15 cellular contexts compared by ENCODE assay signal in the genomic region with DNA sequence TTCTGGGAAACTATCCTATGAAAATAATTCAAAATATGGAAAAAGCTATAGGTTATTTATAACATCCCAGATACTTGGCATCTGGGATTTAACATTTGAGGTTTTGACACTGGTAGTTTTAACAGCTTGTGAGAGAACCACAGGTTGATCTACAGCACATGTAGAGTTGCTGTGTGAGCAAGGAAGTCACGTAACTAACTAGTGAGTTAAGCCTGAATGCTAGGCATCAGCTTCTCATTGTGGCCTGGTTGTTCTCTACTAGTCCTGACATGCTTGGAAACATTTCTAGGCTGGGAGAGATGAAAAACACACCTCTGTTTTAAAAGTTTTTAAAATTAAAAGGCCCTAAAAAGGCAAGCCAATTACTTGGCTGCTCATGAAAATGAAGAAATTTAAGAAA. TPM values are rescaled to one million over a fixed set of nuclear protein-coding genes. Genes with fewer than 3 reads are reported as not detected.
A peak's percentile ranks its signal among the peaks of the same experiment; 100 is the strongest.
DNase-seq lines count a peak whose midpoint lies in the region; ATAC-seq and TF ChIP-seq lines count a peak whose summit lies in the region.
"Had no signal": no experiment of that assay in that cellular context is flagged by ENCODE, and none has a peak within 500 bp of the region (broad histone marks: within the 10 kb centered on the region; RNA-seq: fewer than 3 reads in every experiment).

No MANE protein-coding gene starts in this region.

- H3K4me3 ChIP-seq in ascending aorta: no peak overlapping the region
- H3K4me3 ChIP-seq: A549, GM23248 had no signal

- peaks cover 0 to 2% of the 10 kb centered on the region in 2 donors for H3K4me1 ChIP-seq in ascending aorta
- H3K4me1 ChIP-seq in foreskin keratinocyte: peaks cover 12% of the 10 kb centered on the region
- H3K4me1 ChIP-seq: A549, BE2C had no signal

- no peaks in the 10 kb centered on the region for H3K27me3 Mint-ChIP-seq in chondrocyte (ENCODE audit: low read depth)
- H3K27me3 Mint-ChIP-seq in T-cell: no peaks in the 10 kb centered on the region
- H3K27me3 Mint-ChIP-seq: CD4-positive, alpha-beta memory T cell had no signal

- H3K27ac Mint-ChIP-seq in chondrocyte (ENCODE audit: unreplicated experiment) (peak overlapping the region; percentile 55), T-cell (no peak overlapping the region)
- H3K27ac Mint-ChIP-seq: CD4-positive, alpha-beta memory T cell had no signal

- H3K27ac ChIP-seq in ascending aorta (peak overlapping the region; percentile 47 to 51), foreskin keratinocyte (no peak overlapping the region)
- H3K27ac ChIP-seq: A549, C4-2B, GM23248 had no signal

- intact Hi-C loops in ascending aorta (cut with DNase I): loop anchor here (5.0 to 10.0 kb wide), 3 partner anchors 129 to 422 kb away; no protein-coding TSS in a partner anchor

- POLR2A ChIA-PET in T-cell (lab: Charles Lee): no interaction called here

- H3K27me3 ChIP-seq in ascending aorta (no peaks in the 10 kb centered on the region), foreskin keratinocyte (no peaks in the 10 kb centered on the region)
- H3K27me3 ChIP-seq: BE2C had no signal

- no peaks in the 10 kb centered on the region for H3K9me3 Mint-ChIP-seq in chondrocyte (ENCODE audit: low read depth)
- H3K9me3 Mint-ChIP-seq in T-cell: no peaks in the 10 kb centered on the region
- H3K9me3 Mint-ChIP-seq: CD4-positive, alpha-beta memory T cell had no signal

- ATAC-seq in foreskin keratinocyte: peak; percentile 72
- no peak for ATAC-seq in T-cell (replicated peaks in 1 of 4)
- ATAC-seq: A549 had no signal

- H3K9me3 ChIP-seq in ascending aorta: no peaks in the 10 kb centered on the region
- H3K9me3 ChIP-seq: A549, BE2C had no signal

- H3K36me3 Mint-ChIP-seq in chondrocyte (ENCODE audit: low read depth) (peaks cover 12% of the 10 kb centered on the region), T-cell (peaks cover 32% of the 10 kb centered on the region)

- TF ChIP-seq CTCF in ascending aorta (IDR thresholded peaks at IDR 0.05) (no peak), chondrocyte (IDR thresholded peaks at IDR 0.05) (no peak), foreskin keratinocyte (conservative IDR thresholded peaks at IDR 0.05) (no peak)

- H3K4me3 Mint-ChIP-seq in chondrocyte (ENCODE audit: unreplicated experiment) (no peak overlapping the region), T-cell (no peak overlapping the region)
- H3K4me3 Mint-ChIP-seq: CD4-positive, alpha-beta memory T cell had no signal

- H3K4me1 Mint-ChIP-seq in chondrocyte (ENCODE audit: low read depth): peaks cover 15% of the 10 kb centered on the region
- no peaks in the 10 kb centered on the region for H3K4me1 Mint-ChIP-seq in T-cell
- H3K4me1 Mint-ChIP-seq: CD4-positive, alpha-beta memory T cell had no signal

- no peak for DNase-seq in ascending aorta (ENCODE audit: low spot score in 2 of 2)
- DNase-seq in chondrocyte (ENCODE audit: low spot score): no peak
- DNase-seq in foreskin keratinocyte: peak; percentile 41 to 68
- no peak for DNase-seq in DMS153 (lab: John Stamatoyannopoulos, UW)
- no peak for DNase-seq in H4 (ENCODE audit: low spot score)
- DNase-seq in EL: no peak
- DNase-seq in T-cell: no peak
- DNase-seq: BE2C; CD4-positive, alpha-beta memory T cell; GM23248; H7; IMR-90; KBM-7 had no signal

- H3K36me3 ChIP-seq in ascending aorta: peaks cover 14 to 22% of the 10 kb centered on the region in 2 donors

- CTCF ChIA-PET in T-cell (lab: Charles Lee): no interaction called here

RNA-seq across cellular contexts. Expression of a gene that starts 28.2 kb away (rescaled TPM):
- total RNA-seq in ascending aorta (5.7 TPM), chondrocyte (9.0 to 12.4 TPM (median 9.7 TPM) in 3 replicates), foreskin keratinocyte (16.9 and 21.2 TPM in 2 replicates), T-cell (10 to 100 TPM in 4 of 5 donors, 1 to 10 TPM in 1; 9.4 to 14.2 (median 12.2) TPM)
- 6.3 and 7.6 TPM in 2 replicates for polyA plus RNA-seq in foreskin keratinocyte
- 3.7 and 7.9 TPM in 2 replicates for total RNA-seq in H4 (2014; rRNA removed; shearing (Covaris generic))

RNA-seq across cellular contexts. Expression of a gene that starts 28.3 kb away (rescaled TPM):
- total RNA-seq in ascending aorta: 84.3 TPM
- 21.1 to 24.4 TPM (median 22.2 TPM) in 3 replicates for total RNA-seq in chondrocyte
- total RNA-seq in foreskin keratinocyte: 22.8 and 25.5 TPM in 2 replicates
- 21.1 and 26.7 TPM in 2 replicates for polyA plus RNA-seq in foreskin keratinocyte
- 34.0 and 36.0 TPM in 2 replicates for total RNA-seq in H4 (2014; rRNA removed; shearing (Covaris generic))
- total RNA-seq in T-cell: 10 to 100 TPM; 25.6 to 39.4 (median 30.1) TPM

Comparison
In these comparisons a context has a peak if more than half of its experiments do, and no peak if none do; other contexts are left out.
1. DNase-seq: peak in foreskin keratinocyte (2 of 2); none in ascending aorta (0 of 2), chondrocyte (single experiment), DMS153 (single experiment), H4 (single experiment), EL (single experiment) and T-cell (0 of 34).